In genomic region chr10:26854524-26854923, GRCh38 we compare ENCODE assay signal across 21 cellular contexts. TPM values are rescaled to one million over a fixed set of nuclear protein-coding genes. Genes with fewer than 3 reads are reported as not detected.
DNase-seq lines count a peak whose midpoint lies in the region; ATAC-seq, FAIRE-seq and TF ChIP-seq lines count a peak whose summit lies in the region.
"Had no signal": no experiment of that assay in that cellular context is flagged by ENCODE, and none has a peak within 500 bp of the region (broad histone marks: within the 10 kb centered on the region; RNA-seq: fewer than 3 reads in every experiment).

No MANE protein-coding gene starts in this region.

- H3K23ac ChIP-seq in mesenchymal stem cell (ENCODE audit: low read length in 2 of 2), result no peak overlapping the region

- H3K4me2 ChIP-seq in GM23248 (ENCODE audit: unreplicated experiment) (peak overlapping the region; percentile 71), astrocyte (ENCODE audit: low read length) (peak overlapping the region; percentile 28), mesenchymal stem cell (ENCODE audit: low read length, poor library complexity, severe bottlenecking) (peak overlapping the region; percentile 28)

- peak overlapping the region; percentile 19 to 50 (median 26) for H3K4me3 Mint-ChIP-seq in CD4-positive, CD25-positive, alpha-beta regulatory T cell
- no peak overlapping the region for H3K4me3 Mint-ChIP-seq in astrocyte (ENCODE audit: unreplicated experiment)
- H3K4me3 Mint-ChIP-seq: activated CD8-positive, alpha-beta T cell treated with anti-CD3 and anti-CD28 coated beads, Interleukin-2, amount 10 ng/mL, durations not matched to agents 7 days and 5 days had no signal

- in situ Hi-C loops in GM23248 (cut with MboI), result loop anchor here (10.0 kb wide), 1 partner anchor 110 kb away; no protein-coding TSS in a partner anchor

- H3K79me1 ChIP-seq in mesenchymal stem cell (replicated peaks; ENCODE audit: low read length, poor library complexity, severe bottlenecking), result no peaks in the 10 kb centered on the region

- no peak for ATAC-seq in CD4-positive, CD25-positive, alpha-beta regulatory T cell (ENCODE audit: low read depth in 2 of 2)
- ATAC-seq in HG03442 (IDR thresholded peaks at IDR 0.05; ENCODE audit: unreplicated experiment) (no peak), HG03159 (IDR thresholded peaks at IDR 0.05; ENCODE audit: unreplicated experiment) (no peak)
- ATAC-seq: activated CD8-positive, alpha-beta T cell treated with anti-CD3 and anti-CD28 coated beads, Interleukin-2, amount 10 ng/mL, durations not matched to agents 7 days and 5 days; effector memory CD8-positive, alpha-beta T cell; heart right ventricle had no signal

- H2BK120ac ChIP-seq in mesenchymal stem cell (ENCODE audit: low read depth, low read length), result no peak overlapping the region

- H3K18ac ChIP-seq in mesenchymal stem cell (ENCODE audit: low read depth in 1 of 2, low read length in 2 of 2), result no peak overlapping the region

- H3K4me1 ChIP-seq in CD4-positive, CD25-positive, alpha-beta regulatory T cell (ENCODE audit: control insufficient read depth, insufficient read depth, low read length, poor library complexity, severe bottlenecking), result peaks cover 79% of the 10 kb centered on the region
- H3K4me1 ChIP-seq in GM23248 (ENCODE audit: insufficient read depth), result peaks cover 44% of the 10 kb centered on the region
- peaks cover 16% of the 10 kb centered on the region for H3K4me1 ChIP-seq in astrocyte (ENCODE audit: insufficient read depth, low read length)
- H3K4me1 ChIP-seq in mesenchymal stem cell (ENCODE audit: control insufficient read depth, insufficient read depth, low read depth, low read length), result peaks cover 3% of the 10 kb centered on the region

- H3K27me3 ChIP-seq in CD4-positive, CD25-positive, alpha-beta regulatory T cell (ENCODE audit: control insufficient read depth, insufficient read depth, low read length), result no peaks in the 10 kb centered on the region
- H3K27me3 ChIP-seq in GM23248 (replicated peaks; ENCODE audit: insufficient read depth), result no peaks in the 10 kb centered on the region
- H3K27me3 ChIP-seq in astrocyte (ENCODE audit: insufficient read depth, low read length), result no peaks in the 10 kb centered on the region
- no peaks in the 10 kb centered on the region for H3K27me3 ChIP-seq in mesenchymal stem cell (ENCODE audit: control insufficient read depth in 1 of 2, insufficient read depth in 1 of 2, low read length in 2 of 2)
- H3K27me3 ChIP-seq: heart right ventricle, right atrium auricular region had no signal

- no peaks in the 10 kb centered on the region for H3K9me3 ChIP-seq in CD4-positive, CD25-positive, alpha-beta regulatory T cell (ENCODE audit: control insufficient read depth in 2 of 2, low read length in 2 of 2)
- no peaks in the 10 kb centered on the region for H3K9me3 ChIP-seq in GM23248 (ENCODE audit: low read depth)
- no peaks in the 10 kb centered on the region for H3K9me3 ChIP-seq in astrocyte (ENCODE audit: insufficient read depth, low read depth, low read length)
- no peaks in the 10 kb centered on the region for H3K9me3 ChIP-seq in mesenchymal stem cell (ENCODE audit: control insufficient read depth, low read length)
- H3K9me3 ChIP-seq: HAP-1, heart right ventricle, right atrium auricular region had no signal

- peaks cover 19% of the 10 kb centered on the region for H3K36me3 Mint-ChIP-seq in CD4-positive, CD25-positive, alpha-beta regulatory T cell
- no peaks in the 10 kb centered on the region for H3K36me3 Mint-ChIP-seq in astrocyte (ENCODE audit: low read depth, unreplicated experiment)

- no peak overlapping the region for H3K27ac ChIP-seq in CD4-positive, CD25-positive, alpha-beta regulatory T cell (ENCODE audit: insufficient read depth, low read length, poor library complexity, severe bottlenecking)
- H3K27ac ChIP-seq in GM23248, result peak overlapping the region; percentile 73
- H3K27ac ChIP-seq in astrocyte (ENCODE audit: low read depth, low read length), result no peak overlapping the region
- no peak overlapping the region for H3K27ac ChIP-seq in mesenchymal stem cell (ENCODE audit: low read length, poor library complexity, severe bottlenecking)
- H3K27ac ChIP-seq: right atrium auricular region, SK-N-MC had no signal

- DNase-seq in CD4-positive, CD25-positive, alpha-beta regulatory T cell, result no peak
- DNase-seq in GM23248 (peak; percentile 40), astrocyte (ENCODE audit: low read depth) (peak; percentile 20), mesenchymal stem cell (no peak), HTR-8/SVneo (ENCODE audit: insufficient read length, low spot score) (no peak)
- no peak for DNase-seq in activated T-cell treated with anti-CD3 and anti-CD28 coated beads, Interleukin-2, amount 50 U/mL, for 1 hour
- DNase-seq: activated CD8-positive, alpha-beta T cell treated with anti-CD3 and anti-CD28 coated beads, Interleukin-2, amount 10 ng/mL, durations not matched to agents 7 days and 5 days; activated T-cell treated with anti-CD3 and anti-CD28 coated beads, Interleukin-2, amount 50 U/mL, for 48 hours; cerebellar nuclear complex; effector memory CD8-positive, alpha-beta T cell; heart right ventricle; NCI-H187; NCI-H345; NK-92 treated with Interleukin-12 subunit alpha and Interleukin-12 subunit beta, amount 100 ng/mL, for 24 hours; T-helper 9 cell had no signal

- H3K9me2 ChIP-seq in GM23248 (ENCODE audit: insufficient read depth), result no peaks in the 10 kb centered on the region

- H3K36me3 ChIP-seq in CD4-positive, CD25-positive, alpha-beta regulatory T cell (ENCODE audit: control insufficient read depth, insufficient read depth, low read length), result peaks cover 2% of the 10 kb centered on the region
- no peaks in the 10 kb centered on the region for H3K36me3 ChIP-seq in GM23248 (ENCODE audit: low read depth)
- no peaks in the 10 kb centered on the region for H3K36me3 ChIP-seq in astrocyte (ENCODE audit: insufficient read depth, low read length)
- no peaks in the 10 kb centered on the region for H3K36me3 ChIP-seq in mesenchymal stem cell (ENCODE audit: control insufficient read depth in 1 of 2, insufficient read depth in 2 of 2, low read depth in 1 of 2, low read length in 2 of 2)
- H3K36me3 ChIP-seq: heart right ventricle, right atrium auricular region had no signal

- H2AFZ ChIP-seq in GM23248 (no peak overlapping the region), astrocyte (ENCODE audit: low read depth, low read length) (no peak overlapping the region), mesenchymal stem cell (ENCODE audit: low read depth, low read length) (no peak overlapping the region)

- peaks cover 41 to 83% (median 62%) of the 10 kb centered on the region in 4 donors for H3K4me1 Mint-ChIP-seq in CD4-positive, CD25-positive, alpha-beta regulatory T cell
- H3K4me1 Mint-ChIP-seq in astrocyte (ENCODE audit: low read depth, unreplicated experiment), result peaks cover 33% of the 10 kb centered on the region

- H4K8ac ChIP-seq in mesenchymal stem cell (ENCODE audit: low read length), result no peak overlapping the region

- H3K9ac ChIP-seq in GM23248 (peak overlapping the region; percentile 30), astrocyte (ENCODE audit: low read length) (no peak overlapping the region), mesenchymal stem cell (ENCODE audit: low read length) (peak overlapping the region; percentile 27)

- H3K14ac ChIP-seq in mesenchymal stem cell (ENCODE audit: low read length in 2 of 2), result no peak overlapping the region

- H2BK12ac ChIP-seq in mesenchymal stem cell (ENCODE audit: low read length in 2 of 2), result no peak overlapping the region

- peaks cover 9% of the 10 kb centered on the region for H4K20me1 ChIP-seq in GM23248 (ENCODE audit: insufficient read depth)
- H4K20me1 ChIP-seq in astrocyte (ENCODE audit: insufficient read depth, low read length), result peaks cover 92% of the 10 kb centered on the region

- H3F3A ChIP-seq in GM23248 (ENCODE audit: insufficient read depth), result peaks cover 36% of the 10 kb centered on the region

- no peak overlapping the region for H2BK5ac ChIP-seq in mesenchymal stem cell (ENCODE audit: low read depth, low read length, poor library complexity, severe bottlenecking)

- peaks cover 100% of the 10 kb centered on the region for H3K79me2 ChIP-seq in GM23248 (ENCODE audit: insufficient read depth)
- peaks cover 100% of the 10 kb centered on the region for H3K79me2 ChIP-seq in astrocyte (ENCODE audit: insufficient read depth, low read length)

- WGBS in GM23248 (ENCODE audit: low coverage in 1 of 2, low lambda C conversion rate in 2 of 2, missing lambda C conversion rate in 2 of 2), 2 experiments, result 81 to 90% methylated on average over 1 of the region's 1 CpG
- 95% methylated on average over 1 of the region's 1 CpG for WGBS in mesenchymal stem cell

- H3K27me3 Mint-ChIP-seq in CD4-positive, CD25-positive, alpha-beta regulatory T cell, result peaks cover under 1% of the 10 kb centered on the region
- no peaks in the 10 kb centered on the region for H3K27me3 Mint-ChIP-seq in astrocyte (ENCODE audit: low read depth, unreplicated experiment)
- H3K27me3 Mint-ChIP-seq: effector memory CD8-positive, alpha-beta T cell had no signal

- H4K91ac ChIP-seq in mesenchymal stem cell (ENCODE audit: low read length), result no peak overlapping the region

- no peak overlapping the region for H3K4ac ChIP-seq in mesenchymal stem cell (ENCODE audit: low read depth in 1 of 2, low read length in 2 of 2)

- peaks cover 0 to 2% (median 0%) of the 10 kb centered on the region in 7 donors for H3K9me3 Mint-ChIP-seq in CD4-positive, CD25-positive, alpha-beta regulatory T cell
- H3K9me3 Mint-ChIP-seq in astrocyte (ENCODE audit: unreplicated experiment), result no peaks in the 10 kb centered on the region
- H3K9me3 Mint-ChIP-seq: effector memory CD8-positive, alpha-beta T cell had no signal

- H2AK5ac ChIP-seq in mesenchymal stem cell (ENCODE audit: low read length, severe bottlenecking), result no peak overlapping the region

- H3K4me3 ChIP-seq in CD4-positive, CD25-positive, alpha-beta regulatory T cell (ENCODE audit: low read depth, low read length), result peak overlapping the region; percentile 68
- H3K4me3 ChIP-seq in GM23248, result peak overlapping the region; percentile 26
- H3K4me3 ChIP-seq in astrocyte (ENCODE audit: insufficient read depth, low read depth, low read length), result no peak overlapping the region
- H3K4me3 ChIP-seq in mesenchymal stem cell (ENCODE audit: insufficient read depth in 1 of 2, low read depth in 1 of 2, low read length in 2 of 2), result no peak overlapping the region
- H3K4me3 ChIP-seq: HAP-1, heart right ventricle, right atrium auricular region, SK-N-MC had no signal

- no peak for TF ChIP-seq CTCF in astrocyte (IDR thresholded peaks at IDR 0.05; ENCODE audit: insufficient read depth, low read depth, low read length)

- peak overlapping the region in 1 of 3 donors; percentile 23 for H3K27ac Mint-ChIP-seq in CD4-positive, CD25-positive, alpha-beta regulatory T cell
- peak overlapping the region; percentile 75 for H3K27ac Mint-ChIP-seq in astrocyte (ENCODE audit: unreplicated experiment)
- H3K27ac Mint-ChIP-seq: activated CD8-positive, alpha-beta T cell treated with anti-CD3 and anti-CD28 coated beads, Interleukin-2, amount 10 ng/mL, durations not matched to agents 7 days and 5 days; activated naive CD4-positive, alpha-beta T cell treated with anti-CD3 and anti-CD28 coated beads, Interleukin-2, amount 50 U/mL, for 72 hours had no signal

- no peak overlapping the region for H2BK15ac ChIP-seq in mesenchymal stem cell (ENCODE audit: low read depth, poor library complexity, severe bottlenecking)

- FAIRE-seq in astrocyte (lab: Jason Lieb, UNC), result no peak
- FAIRE-seq in HTR-8/SVneo (lab: Jason Lieb, UNC), result no peak

RNA-seq across cellular contexts. Expression of gene ABI1, which starts 6.2 kb away (rescaled TPM):
- 121 TPM for total RNA-seq in CD4-positive, CD25-positive, alpha-beta regulatory T cell
- polyA plus RNA-seq in CD4-positive, CD25-positive, alpha-beta regulatory T cell, result 100 to 1,000 TPM in 1 of 4 donors, 10 to 100 TPM in 3; 94.0 to 123 (median 97.6) TPM
- 60.3 and 68.2 TPM in 2 replicates for total RNA-seq in GM23248 (2014; rRNA removed; shearing (Covaris generic))
- polyA plus RNA-seq in GM23248 (2016; fragmentation: Nextera tagmentation; extraction: Ambion mirVana), result 74.6 and 79.0 TPM in 2 replicates
- 58.8 and 65.1 TPM in 2 replicates for total RNA-seq in astrocyte
- 42.8 TPM for polyA plus RNA-seq in mesenchymal stem cell (2013, experiment 1 of 2)
- polyA plus RNA-seq in mesenchymal stem cell (2013, experiment 2 of 2), result 43.4 TPM

Comparison
In these comparisons a context has a peak if more than half of its experiments do, and no peak if none do; other contexts are left out.
1. DNase-seq: peak in GM23248 (single experiment) and astrocyte (single experiment); none in CD4-positive, CD25-positive, alpha-beta regulatory T cell (0 of 3), mesenchymal stem cell (single experiment), activated T-cell treated with anti-CD3 and anti-CD28 coated beads, Interleukin-2, amount 50 U/mL, for 1 hour (single experiment) and HTR-8/SVneo (single experiment).
2. H3K4me3 ChIP-seq: peak in CD4-positive, CD25-positive, alpha-beta regulatory T cell (single experiment) and GM23248 (single experiment); none in astrocyte (single experiment) and mesenchymal stem cell (0 of 2).
3. Peak in every context shown above with its lines, with median percentiles within 50 percentile points of each other: H3K4me2 ChIP-seq.